Comparison of ENCODE assay signal across 13 cellular contexts in the genomic region with DNA sequence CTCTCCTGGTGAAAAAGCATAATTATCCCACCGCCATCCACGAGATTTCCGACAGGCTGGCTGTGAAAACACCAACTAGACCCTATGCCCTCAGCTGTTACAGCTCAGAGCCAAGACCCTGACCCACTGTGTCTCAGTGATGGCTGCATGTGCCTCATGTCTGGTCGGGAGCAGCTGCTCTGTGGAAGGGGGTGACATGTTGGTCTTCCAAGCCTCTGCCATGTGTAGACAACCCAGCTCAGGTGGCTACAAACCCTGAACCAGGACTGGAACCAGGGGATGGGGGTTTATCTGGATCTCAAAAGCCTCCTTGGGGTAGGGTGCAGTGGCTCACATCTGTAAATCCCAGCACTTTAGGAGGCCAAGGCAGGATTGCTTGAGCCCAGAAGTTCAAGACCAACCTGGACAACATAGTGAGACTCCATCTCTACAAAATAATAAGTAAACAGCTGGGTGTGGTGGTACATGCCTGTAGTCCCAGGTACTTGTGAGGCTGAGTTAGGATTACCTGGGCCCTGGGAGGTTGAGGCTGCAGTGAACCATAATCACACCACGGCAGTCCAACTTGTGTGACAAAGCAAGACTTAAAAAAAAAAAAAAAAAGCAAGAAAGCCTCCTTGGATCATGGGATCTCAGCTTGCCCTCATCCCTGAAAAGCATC.
DNase-seq lines count a peak whose midpoint lies in the region; ATAC-seq and TF ChIP-seq lines count a peak whose summit lies in the region.
"Had no signal": no experiment of that assay in that cellular context is flagged by ENCODE, and none has a peak within 500 bp of the region (broad histone marks: within the 10 kb centered on the region; RNA-seq: fewer than 3 reads in every experiment).

No MANE protein-coding gene starts in this region.

- H3K27ac ChIP-seq in coronary artery (no peak overlapping the region), spleen (no peak overlapping the region)
- H3K27ac ChIP-seq: 22Rv1, BLaER1, GM23248, HL-60 had no signal

- peaks cover 4% of the 10 kb centered on the region for H3K4me1 Mint-ChIP-seq in activated CD8-positive, alpha-beta memory T cell treated with anti-CD3 and anti-CD28 coated beads, Interleukin-2, amount 10 ng/mL, durations not matched to agents 7 days and 5 days

- no peak overlapping the region for H3K4me3 Mint-ChIP-seq in activated CD8-positive, alpha-beta memory T cell treated with anti-CD3 and anti-CD28 coated beads, Interleukin-2, amount 10 ng/mL, durations not matched to agents 7 days and 5 days

- peaks cover 1% of the 10 kb centered on the region for H3K36me3 Mint-ChIP-seq in activated CD8-positive, alpha-beta memory T cell treated with anti-CD3 and anti-CD28 coated beads, Interleukin-2, amount 10 ng/mL, durations not matched to agents 7 days and 5 days

- no peaks in the 10 kb centered on the region for H3K27me3 ChIP-seq in spleen (replicated peaks in 1 of 7)
- H3K27me3 ChIP-seq: BLaER1 had no signal

- intact Hi-C loops in spleen (cut with DNase I; ENCODE audit: low total_unique reads), result no loop called here

- H3K36me3 ChIP-seq in spleen, result no peaks in the 10 kb centered on the region
- H3K36me3 ChIP-seq: BLaER1 had no signal

- TF ChIP-seq CTCF in coronary artery (IDR thresholded peaks at IDR 0.05) (no peak), spleen (IDR thresholded peaks at IDR 0.05 in 8 of 11, conservative IDR thresholded peaks at IDR 0.05 in 3 of 11) (no peak)

- peak; percentile 29 for DNase-seq in activated CD8-positive, alpha-beta memory T cell treated with anti-CD3 and anti-CD28 coated beads, Interleukin-2, amount 50 U/mL, for 48 hours
- DNase-seq in activated CD8-positive, alpha-beta memory T cell treated with anti-CD3 and anti-CD28 coated beads, Interleukin-2, amount 10 ng/mL, durations not matched to agents 7 days and 5 days, result no peak
- peak; percentile 43 for DNase-seq in coronary artery (ENCODE audit: low spot score)
- peak; percentile 62 for DNase-seq in mesenteric fat pad (ENCODE audit: low spot score)
- DNase-seq in spleen, result peak; percentile 28
- no peak for DNase-seq in superior temporal gyrus (ENCODE audit: extremely low spot score)
- DNase-seq in T1000 (lab: John Stamatoyannopoulos, UW), result no peak
- DNase-seq: GM23248 had no signal

- no peaks in the 10 kb centered on the region for H3K9me3 Mint-ChIP-seq in activated CD8-positive, alpha-beta memory T cell treated with anti-CD3 and anti-CD28 coated beads, Interleukin-2, amount 10 ng/mL, durations not matched to agents 7 days and 5 days (ENCODE audit: low read depth)

- 85 to 97% (median 87%) methylated on average over 5 of the region's 5 CpGs for WGBS in spleen, 5 donors

- H3K27me3 Mint-ChIP-seq in activated CD8-positive, alpha-beta memory T cell treated with anti-CD3 and anti-CD28 coated beads, Interleukin-2, amount 10 ng/mL, durations not matched to agents 7 days and 5 days, result no peaks in the 10 kb centered on the region

- no peaks in the 10 kb centered on the region for H3K9me3 ChIP-seq in spleen
- H3K9me3 ChIP-seq: BLaER1 had no signal

- TF ChIP-seq POLR2A in spleen (IDR thresholded peaks at IDR 0.05), result no peak

- H3K4me3 ChIP-seq in coronary artery (no peak overlapping the region), spleen (no peak overlapping the region)
- H3K4me3 ChIP-seq: BLaER1, GM23248 had no signal

- H3K4me1 ChIP-seq in spleen, result no peaks in the 10 kb centered on the region
- H3K4me1 ChIP-seq: BLaER1 had no signal

- no peak overlapping the region for H3K27ac Mint-ChIP-seq in activated CD8-positive, alpha-beta memory T cell treated with anti-CD3 and anti-CD28 coated beads, Interleukin-2, amount 10 ng/mL, durations not matched to agents 7 days and 5 days

- CTCF ChIA-PET in activated CD8-positive, alpha-beta memory T cell treated with anti-CD3 and anti-CD28 coated beads, Interleukin-2, amount 10 ng/mL, durations not matched to agents 7 days and 5 days (lab: Charles Lee), result interaction anchor here (1.0 kb wide), 1 partner anchor 10 kb away, joined by 3 read pairs; no protein-coding TSS in a partner anchor

- ATAC-seq in activated CD8-positive, alpha-beta memory T cell treated with anti-CD3 and anti-CD28 coated beads, Interleukin-2, amount 10 ng/mL, durations not matched to agents 7 days and 5 days, result no peak
- ATAC-seq in GM21737 (IDR thresholded peaks at IDR 0.05; ENCODE audit: unreplicated experiment), result no peak
- ATAC-seq: HCT116 had no signal

Comparison
In these comparisons a context has a peak if more than half of its experiments do, and no peak if none do; other contexts are left out.
1. DNase-seq: peak in activated CD8-positive, alpha-beta memory T cell treated with anti-CD3 and anti-CD28 coated beads, Interleukin-2, amount 50 U/mL, for 48 hours (single experiment), coronary artery (single experiment), mesenteric fat pad (single experiment) and spleen (single experiment); none in activated CD8-positive, alpha-beta memory T cell treated with anti-CD3 and anti-CD28 coated beads, Interleukin-2, amount 10 ng/mL, durations not matched to agents 7 days and 5 days (single experiment), superior temporal gyrus (single experiment) and T1000 (single experiment).